In genomic region chr1:2381741-2382620, GRCh38 we compare ENCODE assay signal across 8 cellular contexts. TPM values are rescaled to one million over a fixed set of nuclear protein-coding genes. Genes with fewer than 3 reads are reported as not detected.
DNase-seq lines count a peak whose midpoint lies in the region; ATAC-seq and TF ChIP-seq lines count a peak whose summit lies in the region.

No MANE protein-coding gene starts in this region.

- TF ChIP-seq EP300 in sigmoid colon (IDR thresholded peaks at IDR 0.05): no peak

- peak; percentile 87 for DNase-seq in ELF-1 (ENCODE audit: low read depth, low spot score)
- DNase-seq in T-helper 2 cell: peak; percentile 52 to 72 (median 67)
- peak; percentile 66 for DNase-seq in amniotic epithelial cell (ENCODE audit: low read depth)
- DNase-seq in right atrium auricular region (ENCODE audit: low spot score): peak; percentile 87
- DNase-seq in sigmoid colon: peak; percentile 93
- no peak for DNase-seq in NCI-H1417 treated with DMSO at 0.1 percent for 48 hours (lab: John Stamatoyannopoulos, UW)

- TF ChIP-seq CTCF in right atrium auricular region (IDR thresholded peaks at IDR 0.05): peak; percentile 78 to 97
- TF ChIP-seq CTCF in sigmoid colon (IDR thresholded peaks at IDR 0.05): peak; percentile 93 to 96 (median 95)

- no peak overlapping the region for H3K4me3 ChIP-seq in right atrium auricular region
- no peak overlapping the region for H3K4me3 ChIP-seq in sigmoid colon

- no peak for TF ChIP-seq POLR2A in sigmoid colon (IDR thresholded peaks at IDR 0.05)

- H3K27me3 ChIP-seq in right atrium auricular region: no peaks in the 10 kb centered on the region
- H3K27me3 ChIP-seq in sigmoid colon: no peaks in the 10 kb centered on the region

- no peak overlapping the region for H3K27ac ChIP-seq in right atrium auricular region
- peak overlapping the region in 2 of 4 donors; percentile 12 to 26 for H3K27ac ChIP-seq in sigmoid colon

- H3K9me3 ChIP-seq in right atrium auricular region (no peaks in the 10 kb centered on the region), sigmoid colon (no peaks in the 10 kb centered on the region)

- WGBS in sigmoid colon, 2 donors: 46 to 48% methylated on average over 28 of the region's 28 CpGs

- H3K36me3 ChIP-seq in right atrium auricular region: no peaks in the 10 kb centered on the region
- H3K36me3 ChIP-seq in sigmoid colon: peaks cover 0 to 6% (median 0%) of the 10 kb centered on the region in 4 donors

- intact Hi-C loops in sigmoid colon (cut with DNase I): loop anchor here (1.0 to 5.0 kb wide), 2 partner anchors 70 to 187 kb away; no protein-coding TSS in a partner anchor

- H3K4me1 ChIP-seq in right atrium auricular region (peaks cover 0 to 14% of the 10 kb centered on the region in 2 donors), sigmoid colon (peaks cover 0 to 16% (median 11%) of the 10 kb centered on the region in 4 donors)

- peak; percentile 48 for ATAC-seq in HG03469 (IDR thresholded peaks at IDR 0.05; ENCODE audit: unreplicated experiment)
- ATAC-seq in HG03175 (IDR thresholded peaks at IDR 0.05; ENCODE audit: unreplicated experiment): no peak

RNA-seq across cellular contexts. Expression of gene MORN1, which starts 9.4 kb away (rescaled TPM):
- total RNA-seq in right atrium auricular region: 1 to 10 TPM; 2.2 to 3.8 TPM
- total RNA-seq in sigmoid colon: 1 to 10 TPM; 6.2 to 9.1 (median 6.7) TPM
- 1 to 10 TPM; 2.4 to 9.1 (median 2.5) TPM for polyA plus RNA-seq in sigmoid colon

RNA-seq across cellular contexts. Expression of gene RER1, which starts 9.7 kb away (rescaled TPM):
- total RNA-seq in right atrium auricular region (10 to 100 TPM; 38.8 to 47.2 TPM), sigmoid colon (10 to 100 TPM; 49.0 to 56.2 (median 50.7) TPM)
- 100 to 1,000 TPM in 1 of 3 donors, 10 to 100 TPM in 2; 40.8 to 113 (median 52.2) TPM for polyA plus RNA-seq in sigmoid colon

RNA-seq across cellular contexts. Expression of gene PEX10, which starts 30.4 kb away (rescaled TPM):
- total RNA-seq in right atrium auricular region (10 to 100 TPM; 16.2 to 17.4 TPM), sigmoid colon (10 to 100 TPM; 12.8 to 17.0 (median 15.0) TPM)
- 10 to 100 TPM in 2 of 3 donors, 1 to 10 TPM in 1; 9.9 to 21.9 (median 12.6) TPM for polyA plus RNA-seq in sigmoid colon
